8 cellular contexts compared by ENCODE assay signal in genomic region chr3:52531636-52532516, GRCh38. TPM values are rescaled to one million over a fixed set of nuclear protein-coding genes. Genes with fewer than 3 reads are reported as not detected.
DNase-seq lines count a peak whose midpoint lies in the region; ATAC-seq and TF ChIP-seq lines count a peak whose summit lies in the region.

No MANE protein-coding gene starts in this region.

- DNase-seq in GM12864 (ENCODE audit: low read depth) (no peak), SJSA1 (ENCODE audit: low read depth in 1 of 2, low spot score in 2 of 2) (peak in 1 of 2 experiments; percentile 36), fibroblast of mammary gland (ENCODE audit: low read depth) (no peak), sciatic nerve (ENCODE audit: low spot score) (peak; percentile 62), NCI-H2081 treated with DMSO at 0.1 percent for 48 hours (lab: John Stamatoyannopoulos, UW) (no peak), NCI-H2227 treated with DMSO at 0.1 percent for 48 hours (lab: John Stamatoyannopoulos, UW) (no peak), middle frontal gyrus (ENCODE audit: extremely low spot score, low spot score) (no peak)

- no peaks in the 10 kb centered on the region for H3K27me3 ChIP-seq in SJSA1 (replicated peaks)

- intact Hi-C loops in sciatic nerve (cut with DNase I): no loop called here

- H3K9me3 ChIP-seq in SJSA1 (replicated peaks): no peaks in the 10 kb centered on the region

- no peak overlapping the region for H3K27ac ChIP-seq in SJSA1

- peaks cover 20% of the 10 kb centered on the region for H3K4me1 ChIP-seq in SJSA1 (replicated peaks)

- TF ChIP-seq CTCF in GM12864 (IDR thresholded peaks at IDR 0.05; ENCODE audit: low read depth, low read length, missing control alignments) (no peak), fibroblast of mammary gland (conservative IDR thresholded peaks at IDR 0.05; ENCODE audit: control insufficient read depth, insufficient read depth, low read depth, low read length) (no peak)

- H3K4me3 ChIP-seq in GM12864 (ENCODE audit: low read depth, low read length) (peak overlapping the region; percentile 84), SJSA1 (peak overlapping the region; percentile 86), fibroblast of mammary gland (ENCODE audit: control insufficient read depth, low read depth, low read length) (peak overlapping the region; percentile 71)

- ATAC-seq in sciatic nerve (no peak), GM21786 (IDR thresholded peaks at IDR 0.05; ENCODE audit: unreplicated experiment) (no peak)

- H3K36me3 ChIP-seq in SJSA1: peaks cover 28% of the 10 kb centered on the region

RNA-seq across cellular contexts. Expression of gene NT5DC2, which starts 1.8 kb away (rescaled TPM):
- total RNA-seq in SJSA1 (2014; rRNA removed; shearing (Covaris generic)): 39.5 and 74.6 TPM in 2 replicates
- total RNA-seq in sciatic nerve: 78.3 TPM

RNA-seq across cellular contexts. Expression of gene UQCC5, which starts 4.5 kb away (rescaled TPM):
- 1.1 and 37.2 TPM in 2 replicates for total RNA-seq in SJSA1 (2014; rRNA removed; shearing (Covaris generic))
- 16.0 TPM for total RNA-seq in sciatic nerve

RNA-seq across cellular contexts. Expression of gene STAB1, which starts 36.7 kb away (rescaled TPM):
- not detected in 2 replicates for total RNA-seq in SJSA1 (2014; rRNA removed; shearing (Covaris generic))
- total RNA-seq in sciatic nerve: 256 TPM

Comparison
In these comparisons a context has a peak if more than half of its experiments do, and no peak if none do; other contexts are left out.
1. RNA of gene STAB1, which starts 36.7 kb away (total RNA-seq): 256 TPM in sciatic nerve (single experiment); not detected in SJSA1; every median in the first group is over 100 times any median in the second.
2. Peak in every context shown above with its lines, with median percentiles within 50 percentile points of each other: H3K4me3 ChIP-seq.